ENCODE assay signal across 10 cellular contexts in genomic region chr12:63814146-63814774, GRCh38. TPM values are rescaled to one million over a fixed set of nuclear protein-coding genes. Genes with fewer than 3 reads are reported as not detected.
DNase-seq lines count a peak whose midpoint lies in the region; ATAC-seq and TF ChIP-seq lines count a peak whose summit lies in the region.
"Had no signal": no experiment of that assay in that cellular context is flagged by ENCODE, and none has a peak within 500 bp of the region (broad histone marks: within the 10 kb centered on the region; RNA-seq: fewer than 3 reads in every experiment).

No MANE protein-coding gene starts in this region.

- no peak for TF ChIP-seq POLR2A in GM18505 (IDR thresholded peaks at IDR 0.05; ENCODE audit: borderline replicate concordance, extremely low read depth, insufficient read depth, insufficient read length)

- ATAC-seq in GM18505 (IDR thresholded peaks at IDR 0.05; ENCODE audit: unreplicated experiment) (peak; percentile 20), GM21360 (IDR thresholded peaks at IDR 0.05; ENCODE audit: unreplicated experiment) (peak; percentile 30), HG03103 (IDR thresholded peaks at IDR 0.05; ENCODE audit: low read depth, unreplicated experiment) (peak; percentile 23), left colon (no peak)
- ATAC-seq: heart left ventricle had no signal

- no peak for DNase-seq in activated naive CD4-positive, alpha-beta T cell (lab: John Stamatoyannopoulos, UW)
- DNase-seq in GM13976 (ENCODE audit: low spot score) (no peak), left colon (no peak)
- DNase-seq in NK-92 treated with Interleukin-12 subunit alpha and Interleukin-12 subunit beta, amount 100 ng/mL, for 24 hours (lab: John Stamatoyannopoulos, UW) = no peak
- DNase-seq: heart left ventricle; stimulated activated CD4-positive, alpha-beta T cell treated with anti-CD3 and anti-CD28 coated beads, Interleukin-15, amount 100 ng/mL, for 24 hours had no signal

- peak overlapping the region; percentile 61 for H3K27ac ChIP-seq in VCaP
- H3K27ac ChIP-seq: heart left ventricle had no signal

- TF ChIP-seq CTCF in VCaP (conservative IDR thresholded peaks at IDR 0.05) (no peak), GM13976 (IDR thresholded peaks at IDR 0.05; ENCODE audit: borderline replicate concordance, control extremely low read depth, extremely low read depth, insufficient read depth, missing control alignments) (no peak)

- intact Hi-C loops in left colon (cut with DNase I, micrococcal nuclease) = no loop called here

- in situ Hi-C loops in GM13976 (cut with MboI; ENCODE audit: low sequenced_read_pairs, unreplicated experiment) = no loop called here

RNA-seq across cellular contexts. Expression of gene SRGAP1, which starts 30.2 kb away (rescaled TPM):
- 10 to 100 TPM; 18.6 to 22.7 TPM for total RNA-seq in left colon

RNA-seq across cellular contexts. Expression of gene RXYLT1, which starts 34.6 kb away (rescaled TPM):
- total RNA-seq in left colon = 10 to 100 TPM; 10.1 to 12.8 TPM
